12 cellular contexts compared by ENCODE assay signal in the genomic region with DNA sequence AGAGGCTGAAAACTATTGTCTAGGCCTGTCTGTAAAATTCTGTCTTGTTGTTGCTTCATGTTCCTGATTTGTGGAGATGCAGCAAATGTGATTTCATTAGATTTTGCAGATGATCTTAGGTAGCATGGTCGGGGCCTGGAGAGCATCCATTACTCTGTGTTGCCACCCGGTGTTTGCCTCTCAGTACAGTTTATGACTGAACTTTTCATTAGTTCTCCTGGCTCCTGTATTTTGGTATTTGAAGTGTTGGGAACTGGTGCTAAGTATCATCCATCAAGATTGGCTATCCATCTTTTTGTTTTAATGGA. TPM values are rescaled to one million over a fixed set of nuclear protein-coding genes. Genes with fewer than 3 reads are reported as not detected.
DNase-seq lines count a peak whose midpoint lies in the region; ATAC-seq and TF ChIP-seq lines count a peak whose summit lies in the region.
"Had no signal": no experiment of that assay in that cellular context is flagged by ENCODE, and none has a peak within 500 bp of the region (broad histone marks: within the 10 kb centered on the region; RNA-seq: fewer than 3 reads in every experiment).

No MANE protein-coding gene starts in this region.

- H3K4me3 Mint-ChIP-seq in activated T-cell treated with anti-CD3 and anti-CD28 coated beads, Interleukin-2, amount 50 U/mL, for 72 hours: peak overlapping the region; percentile 53 to 74
- H3K4me3 Mint-ChIP-seq: activated naive CD8-positive, alpha-beta T cell treated with anti-CD3 and anti-CD28 coated beads, Interleukin-2, amount 10 ng/mL, durations not matched to agents 7 days and 5 days had no signal

- peaks cover 16 to 20% of the 10 kb centered on the region in 2 donors for H3K36me3 Mint-ChIP-seq in activated T-cell treated with anti-CD3 and anti-CD28 coated beads, Interleukin-2, amount 50 U/mL, for 72 hours (ENCODE audit: insufficient read depth in 2 of 2)

- no peak for DNase-seq in activated T-cell treated with anti-CD3 and anti-CD28 coated beads, Interleukin-2, amount 50 U/mL, for 72 hours
- no peak for DNase-seq in activated T-cell treated with anti-CD3 and anti-CD28 coated beads, Interleukin-2, amount 50 U/mL, for 48 hours
- DNase-seq in amniotic epithelial cell (ENCODE audit: low read depth): peak; percentile 30
- DNase-seq in iris pigment epithelial cell (ENCODE audit: low read depth): peak; percentile 24
- DNase-seq in upper lobe of right lung: no peak
- DNase-seq in stimulated activated CD4-positive, alpha-beta T cell treated with anti-CD3 and anti-CD28 coated beads, Interleukin-15, amount 100 ng/mL, for 24 hours: no peak
- no peak for DNase-seq in NCI-H1092 treated with DMSO at 0.1 percent for 48 hours (lab: John Stamatoyannopoulos, UW)
- DNase-seq in NCI-H2107 treated with DMSO at 0.1 percent for 48 hours (lab: John Stamatoyannopoulos, UW; ENCODE audit: unreplicated experiment): no peak
- DNase-seq: activated naive CD8-positive, alpha-beta T cell treated with anti-CD3 and anti-CD28 coated beads, Interleukin-2, amount 10 ng/mL, durations not matched to agents 7 days and 5 days; NCI-H1436 treated with DMSO at 0.1 percent for 48 hours; T-helper 1 cell had no signal

- H3K9me3 Mint-ChIP-seq in activated T-cell treated with anti-CD3 and anti-CD28 coated beads, Interleukin-2, amount 50 U/mL, for 72 hours: no peaks in the 10 kb centered on the region
- H3K9me3 Mint-ChIP-seq: activated naive CD8-positive, alpha-beta T cell treated with anti-CD3 and anti-CD28 coated beads, Interleukin-2, amount 10 ng/mL, durations not matched to agents 7 days and 5 days had no signal

- H3K27ac Mint-ChIP-seq in activated T-cell treated with anti-CD3 and anti-CD28 coated beads, Interleukin-2, amount 50 U/mL, for 72 hours: no peak overlapping the region
- H3K27ac Mint-ChIP-seq: activated naive CD8-positive, alpha-beta T cell treated with anti-CD3 and anti-CD28 coated beads, Interleukin-2, amount 10 ng/mL, durations not matched to agents 7 days and 5 days had no signal

- no peak for ATAC-seq in activated T-cell treated with anti-CD3 and anti-CD28 coated beads, Interleukin-2, amount 50 U/mL, for 72 hours (replicated peaks in 1 of 2)
- ATAC-seq in upper lobe of right lung: no peak

- H3K9me3 ChIP-seq in upper lobe of right lung: no peaks in the 10 kb centered on the region
- H3K9me3 ChIP-seq: spleen had no signal

- H3K27ac ChIP-seq in upper lobe of right lung: peak overlapping the region; percentile 38

- H3K4me1 ChIP-seq in upper lobe of right lung: peaks cover 54% of the 10 kb centered on the region

- TF ChIP-seq CTCF in upper lobe of right lung (IDR thresholded peaks at IDR 0.05): no peak

- no peaks in the 10 kb centered on the region for H3K27me3 ChIP-seq in upper lobe of right lung
- H3K27me3 ChIP-seq: spleen had no signal

- H3K4me3 ChIP-seq in upper lobe of right lung: no peak overlapping the region
- H3K4me3 ChIP-seq: spleen had no signal

- H3K36me3 ChIP-seq in upper lobe of right lung: peaks cover 33% of the 10 kb centered on the region

- no peaks in the 10 kb centered on the region for H3K27me3 Mint-ChIP-seq in activated T-cell treated with anti-CD3 and anti-CD28 coated beads, Interleukin-2, amount 50 U/mL, for 72 hours (ENCODE audit: low read depth)
- H3K27me3 Mint-ChIP-seq: activated naive CD8-positive, alpha-beta T cell treated with anti-CD3 and anti-CD28 coated beads, Interleukin-2, amount 10 ng/mL, durations not matched to agents 7 days and 5 days had no signal

- intact Hi-C loops in upper lobe of right lung (cut with DNase I): no loop called here

- H3K4me1 Mint-ChIP-seq in activated T-cell treated with anti-CD3 and anti-CD28 coated beads, Interleukin-2, amount 50 U/mL, for 72 hours (ENCODE audit: low read depth): peaks cover 79% of the 10 kb centered on the region

RNA-seq across cellular contexts. Expression of a gene that starts 7.7 kb away (rescaled TPM):
- total RNA-seq in activated T-cell treated with anti-CD3 and anti-CD28 coated beads, Interleukin-2, amount 50 U/mL, for 72 hours: 10 to 100 TPM; 74.2 to 76.8 TPM
- 154 TPM for total RNA-seq in upper lobe of right lung

Comparison
In these comparisons a context has a peak if more than half of its experiments do, and no peak if none do; other contexts are left out.
1. DNase-seq: peak in amniotic epithelial cell (single experiment) and iris pigment epithelial cell (single experiment); none in activated T-cell treated with anti-CD3 and anti-CD28 coated beads, Interleukin-2, amount 50 U/mL, for 72 hours (0 of 2), activated T-cell treated with anti-CD3 and anti-CD28 coated beads, Interleukin-2, amount 50 U/mL, for 48 hours (0 of 2), upper lobe of right lung (single experiment), stimulated activated CD4-positive, alpha-beta T cell treated with anti-CD3 and anti-CD28 coated beads, Interleukin-15, amount 100 ng/mL, for 24 hours (single experiment), NCI-H1092 treated with DMSO at 0.1 percent for 48 hours (single experiment) and NCI-H2107 treated with DMSO at 0.1 percent for 48 hours (single experiment).